In genomic region chr1:52632732-52633290, GRCh38 we compare ENCODE assay signal across 3 cellular contexts.
TF ChIP-seq lines count a peak whose summit lies in the region.

Gene SHISAL2A, plus strand, starts transcription at chr1:52633168. Its CDS starts 326 bp downstream, at chr1:52633494.

TF ChIP-seq in IMR-90, 13 proteins besides CTCF, POLR2A, EP300 and RAD21:
- TF ChIP-seq MXI1 (IDR thresholded peaks at IDR 0.05; ENCODE audit: borderline replicate concordance, low read depth, low read length): no peak
- no peak for TF ChIP-seq FOS (IDR thresholded peaks at IDR 0.05; ENCODE audit: low read depth, low read length)
- no peak for TF ChIP-seq MAFK (IDR thresholded peaks at IDR 0.05; ENCODE audit: low read depth, low read length)
- TF ChIP-seq BHLHE40 (IDR thresholded peaks at IDR 0.05; ENCODE audit: low read depth, low read length): no peak
- no peak for TF ChIP-seq CHD1 (IDR thresholded peaks at IDR 0.05; ENCODE audit: low read depth, low read length)
- TF ChIP-seq ELK1 (IDR thresholded peaks at IDR 0.05; ENCODE audit: borderline replicate concordance, low read depth, low read length): no peak
- no peak for TF ChIP-seq MAZ (IDR thresholded peaks at IDR 0.05; ENCODE audit: borderline replicate concordance, low read depth, low read length)
- no peak for TF ChIP-seq NFE2L2 (IDR thresholded peaks at IDR 0.05; ENCODE audit: low read depth, low read length)
- TF ChIP-seq RCOR1 (IDR thresholded peaks at IDR 0.05; ENCODE audit: insufficient replicate concordance, low read length): no peak
- TF ChIP-seq SMC3 (IDR thresholded peaks at IDR 0.05; ENCODE audit: low read depth, low read length): no peak
- TF ChIP-seq, protein P1, sequence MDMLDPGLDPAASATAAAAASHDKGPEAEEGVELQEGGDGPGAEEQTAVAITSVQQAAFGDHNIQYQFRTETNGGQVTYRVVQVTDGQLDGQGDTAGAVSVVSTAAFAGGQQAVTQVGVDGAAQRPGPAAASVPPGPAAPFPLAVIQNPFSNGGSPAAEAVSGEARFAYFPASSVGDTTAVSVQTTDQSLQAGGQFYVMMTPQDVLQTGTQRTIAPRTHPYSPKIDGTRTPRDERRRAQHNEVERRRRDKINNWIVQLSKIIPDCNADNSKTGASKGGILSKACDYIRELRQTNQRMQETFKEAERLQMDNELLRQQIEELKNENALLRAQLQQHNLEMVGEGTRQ (IDR thresholded peaks at IDR 0.05; ENCODE audit: low read depth, low read length): no peak
- no peak for TF ChIP-seq RFX5 (IDR thresholded peaks at IDR 0.05; ENCODE audit: low read depth, low read length)
- no peak for TF ChIP-seq CEBPB (IDR thresholded peaks at IDR 0.05; ENCODE audit: low read depth, low read length)

TF ChIP-seq in endothelial cell of umbilical vein, 7 proteins besides CTCF, POLR2A, EP300 and RAD21:
- TF ChIP-seq EZH2 (IDR thresholded peaks at IDR 0.05; ENCODE audit: borderline replicate concordance, low read depth, low read length, severe bottlenecking): peak; percentile 69
- TF ChIP-seq FOS (IDR thresholded peaks at IDR 0.05; ENCODE audit: borderline replicate concordance, insufficient read depth, low read length): no peak
- TF ChIP-seq MAX (IDR thresholded peaks at IDR 0.05; ENCODE audit: insufficient read depth, insufficient read length): peak; percentile 53

TF ChIP-seq in neural cell, 6 proteins besides CTCF, POLR2A, EP300 and RAD21:
- no peak for TF ChIP-seq TAF1 (IDR thresholded peaks at IDR 0.05; ENCODE audit: low read depth)
- no peak for TF ChIP-seq POLR2AphosphoS5 (IDR thresholded peaks at IDR 0.05)
- no peak for TF ChIP-seq MXI1 (conservative IDR thresholded peaks at IDR 0.05; ENCODE audit: poor library complexity, severe bottlenecking)
- TF ChIP-seq, protein P2, sequence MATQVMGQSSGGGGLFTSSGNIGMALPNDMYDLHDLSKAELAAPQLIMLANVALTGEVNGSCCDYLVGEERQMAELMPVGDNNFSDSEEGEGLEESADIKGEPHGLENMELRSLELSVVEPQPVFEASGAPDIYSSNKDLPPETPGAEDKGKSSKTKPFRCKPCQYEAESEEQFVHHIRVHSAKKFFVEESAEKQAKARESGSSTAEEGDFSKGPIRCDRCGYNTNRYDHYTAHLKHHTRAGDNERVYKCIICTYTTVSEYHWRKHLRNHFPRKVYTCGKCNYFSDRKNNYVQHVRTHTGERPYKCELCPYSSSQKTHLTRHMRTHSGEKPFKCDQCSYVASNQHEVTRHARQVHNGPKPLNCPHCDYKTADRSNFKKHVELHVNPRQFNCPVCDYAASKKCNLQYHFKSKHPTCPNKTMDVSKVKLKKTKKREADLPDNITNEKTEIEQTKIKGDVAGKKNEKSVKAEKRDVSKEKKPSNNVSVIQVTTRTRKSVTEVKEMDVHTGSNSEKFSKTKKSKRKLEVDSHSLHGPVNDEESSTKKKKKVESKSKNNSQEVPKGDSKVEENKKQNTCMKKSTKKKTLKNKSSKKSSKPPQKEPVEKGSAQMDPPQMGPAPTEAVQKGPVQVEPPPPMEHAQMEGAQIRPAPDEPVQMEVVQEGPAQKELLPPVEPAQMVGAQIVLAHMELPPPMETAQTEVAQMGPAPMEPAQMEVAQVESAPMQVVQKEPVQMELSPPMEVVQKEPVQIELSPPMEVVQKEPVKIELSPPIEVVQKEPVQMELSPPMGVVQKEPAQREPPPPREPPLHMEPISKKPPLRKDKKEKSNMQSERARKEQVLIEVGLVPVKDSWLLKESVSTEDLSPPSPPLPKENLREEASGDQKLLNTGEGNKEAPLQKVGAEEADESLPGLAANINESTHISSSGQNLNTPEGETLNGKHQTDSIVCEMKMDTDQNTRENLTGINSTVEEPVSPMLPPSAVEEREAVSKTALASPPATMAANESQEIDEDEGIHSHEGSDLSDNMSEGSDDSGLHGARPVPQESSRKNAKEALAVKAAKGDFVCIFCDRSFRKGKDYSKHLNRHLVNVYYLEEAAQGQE (IDR thresholded peaks at IDR 0.05; ENCODE audit: borderline replicate concordance): no peak
- TF ChIP-seq EZH2 (IDR thresholded peaks at IDR 0.05; ENCODE audit: borderline replicate concordance, insufficient read depth, low read length, poor library complexity, severe bottlenecking): no peak
- no peak for TF ChIP-seq SMC3 (conservative IDR thresholded peaks at IDR 0.05; ENCODE audit: poor library complexity)
